7 cellular contexts compared by ENCODE assay signal in the genomic region with DNA sequence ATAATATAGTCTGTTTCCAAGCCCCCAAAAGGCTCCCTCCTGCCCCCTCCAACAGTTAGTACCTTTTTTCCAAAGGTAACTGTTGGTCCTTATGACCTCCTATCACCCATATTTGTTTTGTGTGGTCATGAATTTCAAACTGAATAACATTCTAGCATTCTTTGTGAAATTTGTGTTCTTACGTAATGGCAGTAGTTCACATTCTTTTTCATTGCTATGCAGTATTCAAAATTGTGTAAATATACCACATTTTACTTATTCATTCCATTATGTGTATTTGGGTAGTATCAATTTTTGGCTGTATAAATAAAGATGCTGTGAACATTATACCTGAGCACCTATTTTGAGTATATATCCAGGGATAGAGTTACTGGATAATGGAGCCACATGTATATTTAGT.
"Had no signal": no experiment of that assay in that cellular context is flagged by ENCODE, and none has a peak within 500 bp of the region (broad histone marks: within the 10 kb centered on the region; RNA-seq: fewer than 3 reads in every experiment).

No MANE protein-coding gene starts in this region.

- FAIRE-seq: H1, H54, HTR-8/SVneo had no signal

- H2AFZ ChIP-seq: GM23338 had no signal

- H3K4me2 ChIP-seq: GM23338 had no signal

- DNase-seq: H9, HCEC 1CT, KBM-7 had no signal

- ATAC-seq: GM23338 had no signal

- H3K4me3 ChIP-seq: GM23338 had no signal
